8 cellular contexts compared by ENCODE assay signal in the genomic region with DNA sequence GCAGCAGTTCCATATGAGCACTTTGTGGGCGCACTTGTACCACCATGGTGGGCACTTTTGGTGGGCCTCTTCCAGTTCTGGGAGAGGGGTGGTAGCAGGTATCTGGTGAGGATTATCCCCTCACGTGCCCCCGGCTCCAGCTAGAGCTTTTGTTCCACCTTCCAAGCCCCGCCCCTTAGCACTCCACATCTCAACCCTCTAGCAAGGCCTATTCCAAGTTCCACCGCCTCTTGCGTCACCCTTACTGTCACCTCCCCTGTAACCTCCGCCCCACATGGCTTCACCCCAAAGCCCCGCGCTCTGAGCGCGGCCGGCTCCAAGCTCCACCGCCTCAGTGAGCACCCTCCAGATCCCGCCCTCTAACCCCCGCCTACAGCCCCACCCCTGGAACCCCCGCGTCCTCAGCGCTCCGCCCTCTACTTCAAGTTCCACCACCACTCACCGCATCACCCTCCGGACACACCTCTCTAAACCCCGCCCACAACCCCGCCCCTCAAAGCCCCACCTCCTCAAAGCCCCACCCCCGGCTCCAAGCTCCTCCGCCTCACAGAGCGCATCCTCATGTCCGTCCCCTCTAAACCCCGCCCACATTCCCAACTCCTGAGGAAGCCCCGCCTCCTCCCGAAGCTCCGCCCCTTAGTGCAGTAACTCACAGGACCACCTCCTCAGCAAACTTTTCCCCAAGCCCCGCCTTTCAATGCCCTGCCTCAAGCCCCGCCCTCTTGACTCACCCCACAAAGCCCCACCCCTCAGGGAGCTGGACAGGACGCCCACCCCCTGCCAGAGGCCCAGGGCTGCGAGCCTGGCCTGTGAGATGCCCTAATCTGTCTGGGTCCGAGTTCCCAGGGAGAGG. TPM values are rescaled to one million over a fixed set of nuclear protein-coding genes. Genes with fewer than 3 reads are reported as not detected.
DNase-seq lines count a peak whose midpoint lies in the region; ATAC-seq and TF ChIP-seq lines count a peak whose summit lies in the region.

No MANE protein-coding gene starts in this region.

- H3K27ac ChIP-seq in osteoblast (ENCODE audit: low read depth, low read length) (no peak overlapping the region), esophagus squamous epithelium (peak overlapping the region in 2 of 4 donors; percentile 65 to 81)

- no peak overlapping the region for H3K4me3 ChIP-seq in osteoblast (ENCODE audit: insufficient read depth, low read length)
- peak overlapping the region in 2 of 4 donors; percentile 27 to 45 for H3K4me3 ChIP-seq in esophagus squamous epithelium

- H3K4me1 ChIP-seq in osteoblast (ENCODE audit: insufficient read depth, low read length) (no peaks in the 10 kb centered on the region), esophagus squamous epithelium (peaks cover 0 to 31% (median 4%) of the 10 kb centered on the region in 3 donors)

- H3K4me2 ChIP-seq in osteoblast (ENCODE audit: insufficient read depth, low read length): no peak overlapping the region

- POLR2A ChIA-PET in activated CD4-positive, alpha-beta memory T cell treated with anti-CD3 and anti-CD28 coated beads for 36 hours (lab: Charles Lee): interaction anchor here (0.6 kb wide), 1 partner anchor 545 kb away, joined by 3 read pairs; a partner anchor contains a TSS

- WGBS in esophagus squamous epithelium, 2 donors: 15 to 29% methylated on average over 21 to 29 of the region's 36 CpGs

- no peaks in the 10 kb centered on the region for H3K9me3 ChIP-seq in osteoblast (ENCODE audit: low read depth, low read length)
- H3K9me3 ChIP-seq in esophagus squamous epithelium: no peaks in the 10 kb centered on the region

- no peak for TF ChIP-seq CTCF in osteoblast (IDR thresholded peaks at IDR 0.05; ENCODE audit: extremely low read depth, low read depth, low read length)
- no peak for TF ChIP-seq CTCF in Calu3 (IDR thresholded peaks at IDR 0.05; ENCODE audit: unreplicated experiment)
- TF ChIP-seq CTCF in esophagus squamous epithelium (IDR thresholded peaks at IDR 0.05): no peak

- peak overlapping the region; percentile 39 for H3K4me3 Mint-ChIP-seq in activated CD4-positive, alpha-beta memory T cell treated with anti-CD3 and anti-CD28 coated beads for 36 hours
- H3K4me3 Mint-ChIP-seq in Calu3 (ENCODE audit: low read depth, unreplicated experiment): no peak overlapping the region

- no peak for ATAC-seq in HG03108 (IDR thresholded peaks at IDR 0.05; ENCODE audit: unreplicated experiment)

- peaks cover 4% of the 10 kb centered on the region for H3K4me1 Mint-ChIP-seq in activated CD4-positive, alpha-beta memory T cell treated with anti-CD3 and anti-CD28 coated beads for 36 hours (ENCODE audit: low read depth)
- H3K4me1 Mint-ChIP-seq in Calu3 (ENCODE audit: low read depth, unreplicated experiment): no peaks in the 10 kb centered on the region

- H3K79me2 ChIP-seq in osteoblast (ENCODE audit: insufficient read depth, low read length): no peaks in the 10 kb centered on the region

- intact Hi-C loops in activated CD4-positive, alpha-beta memory T cell treated with anti-CD3 and anti-CD28 coated beads for 36 hours (cut with micrococcal nuclease): no loop called here
- intact Hi-C loops in Calu3 (cut with micrococcal nuclease; ENCODE audit: unreplicated experiment): no loop called here
- intact Hi-C loops in esophagus squamous epithelium (cut with DNase I): no loop called here

- no peaks in the 10 kb centered on the region for H3K27me3 ChIP-seq in osteoblast (ENCODE audit: insufficient read depth, low read length)
- peaks cover 0 to 6% (median 0%) of the 10 kb centered on the region in 4 donors for H3K27me3 ChIP-seq in esophagus squamous epithelium

- no peaks in the 10 kb centered on the region for H4K20me1 ChIP-seq in osteoblast (ENCODE audit: insufficient read depth, low read length)

- no peaks in the 10 kb centered on the region for H3K36me3 ChIP-seq in osteoblast (ENCODE audit: insufficient read depth, low read length)
- no peaks in the 10 kb centered on the region for H3K36me3 ChIP-seq in esophagus squamous epithelium

- BruUV-seq in Calu3 (replicated peaks; lab: Mats Ljungman, UMichigan): no TSS peak

- H3K9me3 Mint-ChIP-seq in activated CD4-positive, alpha-beta memory T cell treated with anti-CD3 and anti-CD28 coated beads for 36 hours: no peaks in the 10 kb centered on the region
- no peaks in the 10 kb centered on the region for H3K9me3 Mint-ChIP-seq in Calu3 (ENCODE audit: low read depth, unreplicated experiment)

- no peaks in the 10 kb centered on the region for H3K27me3 Mint-ChIP-seq in activated CD4-positive, alpha-beta memory T cell treated with anti-CD3 and anti-CD28 coated beads for 36 hours
- H3K27me3 Mint-ChIP-seq in Calu3 (ENCODE audit: unreplicated experiment): peaks cover 27% of the 10 kb centered on the region

- CTCF ChIA-PET in activated CD4-positive, alpha-beta memory T cell treated with anti-CD3 and anti-CD28 coated beads for 36 hours (lab: Charles Lee): interaction anchor here (0.7 to 2.3 kb wide), 5 partner anchors 15 to 172 kb away, joined by 3 to 16 read pairs (median 3); no protein-coding TSS in a partner anchor
- CTCF ChIA-PET in Calu3 (lab: Charles Lee): interaction anchor here (0.6 to 0.7 kb wide), 2 partner anchors 113 to 195 kb away, joined by 3 to 4 read pairs; no protein-coding TSS in a partner anchor

- no peak overlapping the region for H2AFZ ChIP-seq in osteoblast (ENCODE audit: low read length)

- peak; percentile 56 for DNase-seq in GM03348 (ENCODE audit: low spot score)
- DNase-seq in NCI-H146 (lab: John Stamatoyannopoulos, UW): peak; percentile 80
- peak; percentile 70 for DNase-seq in activated CD4-positive, alpha-beta memory T cell treated with anti-CD3 and anti-CD28 coated beads for 36 hours
- DNase-seq in fibroblast of the conjunctiva (ENCODE audit: low read depth): peak; percentile 79
- peak; percentile 89 for DNase-seq in osteoblast (ENCODE audit: insufficient read length, low spot score, missing footprints)
- DNase-seq in Calu3: no peak
- DNase-seq in esophagus squamous epithelium (lab: John Stamatoyannopoulos, UW): no peak

- no peak for TF ChIP-seq POLR2A in esophagus squamous epithelium (IDR thresholded peaks at IDR 0.05)

- H3K36me3 Mint-ChIP-seq in activated CD4-positive, alpha-beta memory T cell treated with anti-CD3 and anti-CD28 coated beads for 36 hours: no peaks in the 10 kb centered on the region
- no peaks in the 10 kb centered on the region for H3K36me3 Mint-ChIP-seq in Calu3 (ENCODE audit: insufficient read depth, unreplicated experiment)

- H3K27ac Mint-ChIP-seq in activated CD4-positive, alpha-beta memory T cell treated with anti-CD3 and anti-CD28 coated beads for 36 hours: no peak overlapping the region
- no peak overlapping the region for H3K27ac Mint-ChIP-seq in Calu3 (ENCODE audit: unreplicated experiment)

RNA-seq across cellular contexts. Expression of a gene that starts 11.1 kb away (rescaled TPM):
- total RNA-seq in activated CD4-positive, alpha-beta memory T cell treated with anti-CD3 and anti-CD28 coated beads for 36 hours: under 1 TPM; 0.33 to 0.75 TPM
- total RNA-seq in osteoblast: under 0.01 TPM in 1 of 2 replicates, not detected in the other
- total RNA-seq in Calu3 (2022): not detected in 2 replicates
- under 1 TPM in 2 of 4 donors, not detected in 2; under 0.01 to 0.12 TPM for total RNA-seq in esophagus squamous epithelium

RNA-seq across cellular contexts. Expression of a gene that starts 29.4 kb away (rescaled TPM):
- 10 to 100 TPM; 39.1 to 40.9 TPM for total RNA-seq in activated CD4-positive, alpha-beta memory T cell treated with anti-CD3 and anti-CD28 coated beads for 36 hours
- total RNA-seq in osteoblast: 0.36 and 0.59 TPM in 2 replicates
- not detected in 2 replicates for total RNA-seq in Calu3 (2022)
- 1 to 10 TPM in 3 of 4 donors, not detected in 1; 1.1 to 2.0 (median 1.3) TPM for total RNA-seq in esophagus squamous epithelium

RNA-seq across cellular contexts. Expression of a gene that starts 36.6 kb away (rescaled TPM):
- total RNA-seq in activated CD4-positive, alpha-beta memory T cell treated with anti-CD3 and anti-CD28 coated beads for 36 hours: 1 to 10 TPM; 2.0 to 3.4 TPM
- 0.36 and 0.88 TPM in 2 replicates for total RNA-seq in osteoblast
- 0.47 and 0.61 TPM in 2 replicates for total RNA-seq in Calu3 (2022)
- under 1 TPM in 1 of 4 donors, not detected in 3; 0.09 TPM for total RNA-seq in esophagus squamous epithelium

RNA-seq across cellular contexts. Expression of a gene that starts 42.9 kb away (rescaled TPM):
- total RNA-seq in activated CD4-positive, alpha-beta memory T cell treated with anti-CD3 and anti-CD28 coated beads for 36 hours: under 1 TPM in 1 of 2 experiments, not detected in 1; 0.43 TPM
- total RNA-seq in osteoblast (not detected in 2 replicates), Calu3 (2022) (not detected in 2 replicates), esophagus squamous epithelium (not detected)

RNA-seq across cellular contexts. Expression of a gene that starts 50.5 kb away (rescaled TPM):
- not detected for total RNA-seq in activated CD4-positive, alpha-beta memory T cell treated with anti-CD3 and anti-CD28 coated beads for 36 hours
- total RNA-seq in osteoblast (not detected in 2 replicates), Calu3 (2022) (not detected in 2 replicates), esophagus squamous epithelium (not detected)

Comparison
In these comparisons a context has a peak if more than half of its experiments do, and no peak if none do; other contexts are left out.
1. DNase-seq: peak in GM03348 (single experiment), NCI-H146 (single experiment), activated CD4-positive, alpha-beta memory T cell treated with anti-CD3 and anti-CD28 coated beads for 36 hours (single experiment), fibroblast of the conjunctiva (single experiment) and osteoblast (single experiment); none in Calu3 (single experiment) and esophagus squamous epithelium (single experiment).
2. RNA of a gene that starts 29.4 kb away (total RNA-seq): 39.1 to 40.9 TPM in activated CD4-positive, alpha-beta memory T cell treated with anti-CD3 and anti-CD28 coated beads for 36 hours; 1.1 to 2.0 TPM in esophagus squamous epithelium, 0.36 to 0.59 TPM in osteoblast and not detected in Calu3; every median in the first group is over 10 times any median in the second.